ENCODE assay signal across 23 cellular contexts in the genomic region with DNA sequence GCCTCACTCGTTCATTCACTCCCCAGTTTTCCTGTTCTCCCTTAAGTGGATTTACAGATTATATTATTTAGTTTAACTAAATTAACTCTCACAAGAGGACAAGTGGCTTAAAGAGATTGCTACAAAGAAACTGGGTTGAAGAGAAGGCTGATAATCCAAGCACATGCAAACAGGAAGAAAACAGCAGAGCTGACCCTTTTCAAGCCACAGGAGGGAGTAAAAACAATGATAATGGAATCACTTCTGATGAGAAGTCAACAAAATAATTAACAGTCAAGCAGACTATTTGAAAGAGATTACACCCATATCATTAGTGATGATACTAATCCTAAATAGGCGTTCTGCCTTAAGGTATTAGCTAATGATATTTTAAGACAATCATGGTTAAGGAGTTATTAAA. TPM values are rescaled to one million over a fixed set of nuclear protein-coding genes. Genes with fewer than 3 reads are reported as not detected.
DNase-seq lines count a peak whose midpoint lies in the region; TF ChIP-seq lines count a peak whose summit lies in the region.
"Had no signal": no experiment of that assay in that cellular context is flagged by ENCODE, and none has a peak within 500 bp of the region (broad histone marks: within the 10 kb centered on the region; RNA-seq: fewer than 3 reads in every experiment).

No MANE protein-coding gene starts in this region.

- H3K27ac ChIP-seq in ectodermal cell (ENCODE audit: insufficient read depth, low read depth, low read length, poor library complexity, severe bottlenecking): peak overlapping the region; percentile 20
- peak overlapping the region; percentile 71 for H3K27ac ChIP-seq in vagina
- H3K27ac ChIP-seq: brain microvascular endothelial cell, PC-9 had no signal

- H3K27me3 ChIP-seq in ectodermal cell (ENCODE audit: control insufficient read depth, insufficient read depth, low read length, poor library complexity, severe bottlenecking) (no peaks in the 10 kb centered on the region), vagina (no peaks in the 10 kb centered on the region)
- H3K27me3 ChIP-seq: brain microvascular endothelial cell had no signal

- peaks cover 85% of the 10 kb centered on the region for H3K4me1 Mint-ChIP-seq in HFFc6 (ENCODE audit: low read depth)
- peaks cover 87% of the 10 kb centered on the region for H3K4me1 Mint-ChIP-seq in nephron
- H3K4me1 Mint-ChIP-seq in immature natural killer cell: no peaks in the 10 kb centered on the region
- H3K4me1 Mint-ChIP-seq: CD4-positive, CD25-positive, alpha-beta regulatory T cell had no signal

- H3K27me3 Mint-ChIP-seq in HFFc6 (ENCODE audit: insufficient read depth): no peaks in the 10 kb centered on the region; the same call in 1 of the 2 replicates
- peaks cover 3% of the 10 kb centered on the region for H3K27me3 Mint-ChIP-seq in nephron (ENCODE audit: low read depth)
- peaks cover 0 to 15% (median 6%) of the 10 kb centered on the region in 3 donors for H3K27me3 Mint-ChIP-seq in immature natural killer cell (ENCODE audit: low read depth in 3 of 3)

- H3K4me3 ChIP-seq in ectodermal cell (ENCODE audit: insufficient read depth, low read depth, low read length) (no peak overlapping the region), vagina (no peak overlapping the region)
- H3K4me3 ChIP-seq: heart right ventricle, lung, PC-9 had no signal

- TF ChIP-seq POLR2A in vagina (IDR thresholded peaks at IDR 0.05): no peak

- H3K27ac Mint-ChIP-seq in HFFc6: peak overlapping the region; percentile 85; the same call in 1 of the 2 replicates
- peak overlapping the region; percentile 92 to 97 (median 97) for H3K27ac Mint-ChIP-seq in nephron
- H3K27ac Mint-ChIP-seq in immature natural killer cell: no peak overlapping the region
- H3K27ac Mint-ChIP-seq: activated CD4-positive, alpha-beta T cell treated with anti-CD3 and anti-CD28 coated beads, Interleukin-2, amount 10 ng/mL, durations not matched to agents 7 days and 5 days; activated CD8-positive, alpha-beta memory T cell treated with anti-CD3 and anti-CD28 coated beads, Interleukin-2, amount 10 ng/mL, durations not matched to agents 7 days and 5 days had no signal

- H3K36me3 Mint-ChIP-seq in HFFc6 (ENCODE audit: low read depth) (peaks cover 7% of the 10 kb centered on the region; the same call in 1 of the 2 replicates), nephron (ENCODE audit: low read depth) (peaks cover 30% of the 10 kb centered on the region), immature natural killer cell (no peaks in the 10 kb centered on the region)
- H3K36me3 Mint-ChIP-seq: activated CD8-positive, alpha-beta memory T cell treated with anti-CD3 and anti-CD28 coated beads, Interleukin-2, amount 10 ng/mL, durations not matched to agents 7 days and 5 days; CD4-positive, CD25-positive, alpha-beta regulatory T cell; WTC11 had no signal

- no peak overlapping the region; the same call in 1 of the 2 replicates for H3K4me3 Mint-ChIP-seq in HFFc6
- peak overlapping the region in 1 of 3 experiments; percentile 5 for H3K4me3 Mint-ChIP-seq in nephron
- H3K4me3 Mint-ChIP-seq in immature natural killer cell: no peak overlapping the region
- H3K4me3 Mint-ChIP-seq: activated CD4-positive, alpha-beta T cell treated with anti-CD3 and anti-CD28 coated beads, Interleukin-2, amount 10 ng/mL, durations not matched to agents 7 days and 5 days; activated CD8-positive, alpha-beta memory T cell treated with anti-CD3 and anti-CD28 coated beads, Interleukin-2, amount 10 ng/mL, durations not matched to agents 7 days and 5 days; CD4-positive, CD25-positive, alpha-beta regulatory T cell; WTC11 had no signal

- TF ChIP-seq CTCF in HFFc6 (IDR thresholded peaks at IDR 0.05): no peak
- no peak for TF ChIP-seq CTCF in nephron (IDR thresholded peaks at IDR 0.05; ENCODE audit: unreplicated experiment in 3 of 3)
- no peak for TF ChIP-seq CTCF in vagina (IDR thresholded peaks at IDR 0.05)

- no peaks in the 10 kb centered on the region for H3K9me3 ChIP-seq in ectodermal cell (ENCODE audit: control insufficient read depth, low read length)
- H3K9me3 ChIP-seq in vagina: no peaks in the 10 kb centered on the region
- H3K9me3 ChIP-seq: heart right ventricle had no signal

- intact Hi-C loops in vagina (cut with DNase I): no loop called here

- H3K9me3 Mint-ChIP-seq in HFFc6 (no peaks in the 10 kb centered on the region), nephron (no peaks in the 10 kb centered on the region), immature natural killer cell (no peaks in the 10 kb centered on the region)
- H3K9me3 Mint-ChIP-seq: activated CD4-positive, alpha-beta T cell treated with anti-CD3 and anti-CD28 coated beads, Interleukin-2, amount 10 ng/mL, durations not matched to agents 7 days and 5 days; stimulated activated naive CD8-positive, alpha-beta T cell treated with anti-CD3 and anti-CD28 coated beads, Interleukin-15, amount 100 ng/mL, for 72 hours; WTC11 had no signal

- 60 to 67% methylated on average over 1 to 2 of the region's 2 CpGs for WGBS in ectodermal cell, 2 experiments

- H3K36me3 ChIP-seq in ectodermal cell (ENCODE audit: control insufficient read depth, insufficient read depth, low read length) (peaks cover 8% of the 10 kb centered on the region), vagina (no peaks in the 10 kb centered on the region)
- H3K36me3 ChIP-seq: brain microvascular endothelial cell, heart right ventricle had no signal

- no peak for DNase-seq in HFFc6
- DNase-seq in vagina (ENCODE audit: extremely low spot score in 2 of 2): no peak
- DNase-seq in immature natural killer cell: no peak
- no peak for DNase-seq in NCI-H446 treated with DMSO at 0.1 percent for 48 hours (lab: John Stamatoyannopoulos, UW)
- DNase-seq in NCI-H2081 treated with DMSO at 0.1 percent for 48 hours (lab: John Stamatoyannopoulos, UW): no peak
- DNase-seq: activated CD4-positive, alpha-beta T cell treated with anti-CD3 and anti-CD28 coated beads, Interleukin-2, amount 10 ng/mL, durations not matched to agents 7 days and 5 days; activated CD8-positive, alpha-beta memory T cell treated with anti-CD3 and anti-CD28 coated beads, Interleukin-2, amount 10 ng/mL, durations not matched to agents 7 days and 5 days; activated naive CD4-positive, alpha-beta T cell; activated T-cell treated with anti-CD3 and anti-CD28 coated beads, Interleukin-2, amount 50 U/mL, for 48 hours; brain microvascular endothelial cell; CD4-positive, CD25-positive, alpha-beta regulatory T cell; heart right ventricle; occipital lobe; PC-9; Right ventricle myocardium superior; stimulated activated CD8-positive, alpha-beta memory T cell treated with anti-CD3 and anti-CD28 coated beads, Interleukin-4, amount 100 ng/mL, for 48 hours; stimulated activated naive CD8-positive, alpha-beta T cell treated with anti-CD3 and anti-CD28 coated beads, Interleukin-15, amount 100 ng/mL, for 72 hours; T-helper 9 cell; trophoblast cell had no signal

- H3K4me1 ChIP-seq in ectodermal cell (ENCODE audit: control insufficient read depth, insufficient read depth, low read length) (peaks cover 77% of the 10 kb centered on the region), vagina (peaks cover 78% of the 10 kb centered on the region)

RNA-seq across cellular contexts. Expression of gene BOC, which starts 31.7 kb away (rescaled TPM):
- total RNA-seq in HFFc6 (2021; fragmentation: NEBNext Ultra II Directional; extraction: Animal tissue kit (Norgen Biotek cat#: 25700)): 10 to 100 TPM in 4 of 6 experiments, 1 to 10 TPM in 2; 7.0 to 15.1 (median 13.2) TPM
- polyA plus RNA-seq in ectodermal cell (2013, experiment 1 of 4): 278 TPM
- 240 TPM for polyA plus RNA-seq in ectodermal cell (2013, experiment 2 of 4)
- 186 TPM for polyA plus RNA-seq in ectodermal cell (2013, experiment 3 of 4)
- 200 TPM for polyA plus RNA-seq in ectodermal cell (2013, experiment 4 of 4)
- 93.1 TPM for total RNA-seq in vagina
- polyA plus RNA-seq in immature natural killer cell: not detected
- total RNA-seq: activated CD4-positive, alpha-beta T cell treated with anti-CD3 and anti-CD28 coated beads, Interleukin-2, amount 10 ng/mL, durations not matched to agents 7 days and 5 days; activated CD8-positive, alpha-beta memory T cell treated with anti-CD3 and anti-CD28 coated beads, Interleukin-2, amount 10 ng/mL, durations not matched to agents 7 days and 5 days; CD4-positive, CD25-positive, alpha-beta regulatory T cell had no signal
- polyA plus RNA-seq: CD4-positive, CD25-positive, alpha-beta regulatory T cell had no signal

Comparison
In these comparisons a context has a peak if more than half of its experiments do, and no peak if none do; other contexts are left out.
1. H3K27ac Mint-ChIP-seq: peak in HFFc6 (single experiment) and nephron (3 of 3); none in immature natural killer cell (0 of 6).